In the genomic region with DNA sequence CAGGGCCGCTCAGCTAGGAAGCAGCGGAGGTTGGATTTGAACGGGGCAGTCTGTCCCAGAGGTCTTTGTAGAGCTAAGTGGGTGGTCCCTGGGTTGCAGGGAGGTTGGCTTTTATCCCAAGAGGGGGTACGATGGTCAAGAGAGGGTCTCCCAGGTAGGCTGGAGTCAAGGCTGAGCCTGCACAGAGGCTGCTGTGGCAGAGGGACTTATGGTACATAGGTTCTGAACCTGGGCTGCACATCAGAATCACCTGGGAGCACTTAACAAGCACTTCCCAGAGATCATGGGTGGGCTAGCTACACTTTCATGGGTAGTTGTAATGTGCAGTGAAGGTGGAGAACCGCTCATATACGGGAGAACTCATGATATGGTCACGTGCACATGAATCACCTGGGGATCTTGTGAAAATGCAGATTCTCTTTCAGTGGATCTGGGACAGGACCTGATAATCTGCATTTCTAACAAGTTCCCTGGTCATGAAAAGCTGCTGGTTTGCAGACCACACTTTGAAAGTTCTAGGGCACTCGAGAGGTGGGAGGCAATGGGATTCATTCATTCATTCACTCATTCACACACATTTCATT, we compare ENCODE assay signal across 19 cellular contexts. TPM values are rescaled to one million over a fixed set of nuclear protein-coding genes. Genes with fewer than 3 reads are reported as not detected.
DNase-seq lines count a peak whose midpoint lies in the region; ATAC-seq and TF ChIP-seq lines count a peak whose summit lies in the region.
"Had no signal": no experiment of that assay in that cellular context is flagged by ENCODE, and none has a peak within 500 bp of the region (broad histone marks: within the 10 kb centered on the region; RNA-seq: fewer than 3 reads in every experiment).

No MANE protein-coding gene starts in this region.

- no peaks in the 10 kb centered on the region for H3K36me3 ChIP-seq in RWPE2 (ENCODE audit: low read depth)
- H3K36me3 ChIP-seq: BLaER1 had no signal

- H3K4me1 ChIP-seq in RWPE2 (ENCODE audit: insufficient read depth, poor library complexity, severe bottlenecking): no peaks in the 10 kb centered on the region

- no peak for ATAC-seq in RWPE2 (ENCODE audit: low read depth)

- TF ChIP-seq CTCF in RWPE2 (IDR thresholded peaks at IDR 0.05; ENCODE audit: poor library complexity, severe bottlenecking): no peak

- no peaks in the 10 kb centered on the region for H3K9me3 ChIP-seq in RWPE2 (ENCODE audit: severe bottlenecking)

- DNase-seq in activated CD8-positive, alpha-beta memory T cell treated with anti-CD3 and anti-CD28 coated beads for 24 hours: peak; percentile 30
- DNase-seq in activated CD8-positive, alpha-beta memory T cell treated with anti-CD3 and anti-CD28 coated beads, Interleukin-2, amount 50 U/mL, for 4 hours: no peak
- DNase-seq in RWPE2 (ENCODE audit: low spot score) (peak; percentile 43), mesenteric fat pad (ENCODE audit: low spot score) (peak; percentile 60), MV-4-11 (lab: John Stamatoyannopoulos, UW) (no peak), RKO (ENCODE audit: low spot score) (no peak), amygdala (lab: John Stamatoyannopoulos, UW) (no peak)
- DNase-seq: CD4-positive, alpha-beta T cell; Kasumi-1; NCI-H1105 treated with DMSO at 0.1 percent for 48 hours; NCI-H146; NCI-H1930; NCI-H2107; NCI-H446 treated with DMSO at 0.1 percent for 48 hours; NCI-H69; SHP77 treated with DMSO at 0.1 percent for 48 hours had no signal

- no peak overlapping the region for H3K4me3 ChIP-seq in RWPE2 (ENCODE audit: severe bottlenecking)
- H3K4me3 ChIP-seq: BLaER1 had no signal

- H3K27me3 ChIP-seq in RWPE2 (ENCODE audit: insufficient read depth, poor library complexity, severe bottlenecking): peaks cover 92% of the 10 kb centered on the region

- H3K27ac ChIP-seq in RWPE2 (ENCODE audit: poor library complexity, severe bottlenecking): no peak overlapping the region
- H3K27ac ChIP-seq: 22Rv1, BLaER1, RWPE1 had no signal

RNA-seq across cellular contexts. Expression of gene RASGRF1, which starts 2.9 kb away (rescaled TPM):
- not detected for total RNA-seq in mesenteric fat pad
- total RNA-seq: CD4-positive, alpha-beta T cell had no signal

Comparison
In these comparisons a context has a peak if more than half of its experiments do, and no peak if none do; other contexts are left out.
1. DNase-seq: peak in activated CD8-positive, alpha-beta memory T cell treated with anti-CD3 and anti-CD28 coated beads for 24 hours (single experiment), RWPE2 (single experiment) and mesenteric fat pad (single experiment); none in activated CD8-positive, alpha-beta memory T cell treated with anti-CD3 and anti-CD28 coated beads, Interleukin-2, amount 50 U/mL, for 4 hours (single experiment), MV-4-11 (single experiment), RKO (single experiment) and amygdala (0 of 56).